In genomic region chr3:108218811-108219210, GRCh38 we compare ENCODE assay signal across 17 cellular contexts. TPM values are rescaled to one million over a fixed set of nuclear protein-coding genes. Genes with fewer than 3 reads are reported as not detected.
A peak's percentile ranks its signal among the peaks of the same experiment; 100 is the strongest.
DNase-seq lines count a peak whose midpoint lies in the region; ATAC-seq and TF ChIP-seq lines count a peak whose summit lies in the region.
"Had no signal": no experiment of that assay in that cellular context is flagged by ENCODE, and none has a peak within 500 bp of the region (broad histone marks: within the 10 kb centered on the region; RNA-seq: fewer than 3 reads in every experiment).

No MANE protein-coding gene starts in this region.

- H4K20me1 ChIP-seq in IMR-90 (ENCODE audit: insufficient read depth, low read length), result no peaks in the 10 kb centered on the region

- no peaks in the 10 kb centered on the region for H3K9me1 ChIP-seq in IMR-90 (ENCODE audit: insufficient read depth, low read length)

- ATAC-seq in IMR-90 (ENCODE audit: low read depth) (no peak), GM18520 (IDR thresholded peaks at IDR 0.05; ENCODE audit: unreplicated experiment) (no peak)
- ATAC-seq: activated naive CD8-positive, alpha-beta T cell treated with anti-CD3 and anti-CD28 coated beads, Interleukin-2, amount 50 U/mL, for 24 hours had no signal

- peak overlapping the region; percentile 23 for H2BK5ac ChIP-seq in IMR-90 (ENCODE audit: low read depth, low read length, poor library complexity, severe bottlenecking)

- H2BK120ac ChIP-seq in IMR-90 (ENCODE audit: low read depth, low read length), result no peak overlapping the region

- H3K79me1 ChIP-seq in IMR-90 (ENCODE audit: low read depth in 1 of 2, low read length in 2 of 2), result peaks cover 10 to 35% of the 10 kb centered on the region in 2 experiments; a peak in 3 of 4 replicates

- no peaks in the 10 kb centered on the region for H3K9me3 ChIP-seq in IMR-90 (ENCODE audit: control insufficient read depth, insufficient read depth, low read length)
- H3K9me3 ChIP-seq: HAP-1, right atrium auricular region had no signal

- no peak overlapping the region for H3K9ac ChIP-seq in IMR-90 (ENCODE audit: low read depth, low read length)

- no peak overlapping the region for H3K4ac ChIP-seq in IMR-90 (ENCODE audit: low read depth, low read length)

- H3K4me3 ChIP-seq in AG10803 (ENCODE audit: low read length) (no peak overlapping the region), IMR-90 (ENCODE audit: insufficient read depth, low read depth, low read length) (no peak overlapping the region), cardiac fibroblast (replicated peaks in 1 of 2; ENCODE audit: low read depth in 2 of 2, low read length in 2 of 2) (no peak overlapping the region)
- H3K4me3 ChIP-seq: HAP-1, right atrium auricular region, SK-N-MC had no signal

- BruUV-seq in IMR-90 (replicated peaks; lab: Mats Ljungman, UMichigan), result no TSS peak

- H3K14ac ChIP-seq in IMR-90 (replicated peaks; ENCODE audit: low read depth, low read length), result no peak overlapping the region

- peaks cover 7% of the 10 kb centered on the region for H3K4me1 ChIP-seq in IMR-90 (ENCODE audit: control insufficient read depth, insufficient read depth, low read length)

- no peak overlapping the region for H3K18ac ChIP-seq in IMR-90 (ENCODE audit: low read depth, low read length)

- no peak for TF ChIP-seq CTCF in AG10803 (conservative IDR thresholded peaks at IDR 0.05; ENCODE audit: low read length)
- no peak for TF ChIP-seq CTCF in IMR-90 (conservative IDR thresholded peaks at IDR 0.05; ENCODE audit: low read depth, low read length)
- TF ChIP-seq CTCF in cardiac fibroblast (IDR thresholded peaks at IDR 0.05; ENCODE audit: low read depth, low read length), result no peak

- DNase-seq in AG10803 (ENCODE audit: low read depth), result peak; percentile 43
- DNase-seq in IMR-90, result peak; percentile 53
- peak; percentile 63 to 65 for DNase-seq in cardiac fibroblast (ENCODE audit: low read depth in 2 of 2)
- peak; percentile 4 to 14 for DNase-seq in lung microvascular endothelial cell (ENCODE audit: low read depth in 2 of 2)
- no peak for DNase-seq in Ammon's horn (ENCODE audit: low spot score)
- DNase-seq in activated CD8-positive, alpha-beta memory T cell treated with anti-CD3 and anti-CD28 coated beads for 24 hours, result no peak
- no peak for DNase-seq in NCI-H1092 treated with DMSO at 0.1 percent for 48 hours (lab: John Stamatoyannopoulos, UW)
- DNase-seq: activated naive CD8-positive, alpha-beta T cell treated with anti-CD3 and anti-CD28 coated beads, Interleukin-2, amount 50 U/mL, for 24 hours; activated T-cell treated with anti-CD3 and anti-CD28 coated beads, Interleukin-2, amount 50 U/mL, for 48 hours; cerebellar nuclear complex; MM.1S; NCI-H1930; stimulated activated CD4-positive, alpha-beta T cell treated with anti-CD3 and anti-CD28 coated beads, Interleukin-2, amount 100 ng/mL, for 24 hours had no signal

- CTCF ChIA-PET in IMR-90 (lab: Yijun Ruan, JAX), result no interaction called here

- H2BK15ac ChIP-seq in IMR-90 (ENCODE audit: low read depth, low read length), result no peak overlapping the region

- H3K27ac ChIP-seq in IMR-90 (ENCODE audit: insufficient read depth, low read length), result no peak overlapping the region
- H3K27ac ChIP-seq: right atrium auricular region, SK-N-MC had no signal

- intact Hi-C loops in IMR-90 (cut with micrococcal nuclease), result no loop called here

- H3K27me3 ChIP-seq in IMR-90 (ENCODE audit: control insufficient read depth, insufficient read depth, low read length), result no peaks in the 10 kb centered on the region
- H3K27me3 ChIP-seq: right atrium auricular region had no signal

- no peak overlapping the region for H2AK9ac ChIP-seq in IMR-90 (replicated peaks; ENCODE audit: low read depth, low read length, poor library complexity)

- no peak overlapping the region for H2AK5ac ChIP-seq in IMR-90 (ENCODE audit: low read depth, low read length)

- no peak overlapping the region for H2AFZ ChIP-seq in IMR-90 (replicated peaks; ENCODE audit: low read length, poor library complexity)

- H3K36me3 ChIP-seq in IMR-90 (ENCODE audit: control insufficient read depth, insufficient read depth, low read length), result no peaks in the 10 kb centered on the region
- H3K36me3 ChIP-seq: HAP-1, right atrium auricular region had no signal

- H3K4me2 ChIP-seq in IMR-90 (ENCODE audit: low read depth, low read length), result no peak overlapping the region

- H4K8ac ChIP-seq in IMR-90 (ENCODE audit: low read depth in 2 of 2, low read length in 2 of 2), result no peak overlapping the region

- no peak overlapping the region for H4K91ac ChIP-seq in IMR-90 (ENCODE audit: insufficient read depth, low read depth, low read length)

- dilution Hi-C loops in IMR-90 (cut with HindIII; ENCODE audit: low sequenced_read_pairs, unreplicated experiment), result no loop called here

- no peak overlapping the region for H2BK20ac ChIP-seq in IMR-90 (ENCODE audit: low read depth, low read length)

- TF ChIP-seq POLR2A in IMR-90 (IDR thresholded peaks at IDR 0.05; ENCODE audit: low read depth, low read length), result no peak

- POLR2A ChIA-PET in IMR-90 (lab: Charles Lee; ENCODE audit: unreplicated experiment), result no interaction called here

- no peak overlapping the region for H4K5ac ChIP-seq in IMR-90 (ENCODE audit: low read depth, low read length)

- H3K56ac ChIP-seq in IMR-90 (ENCODE audit: extremely low read depth, insufficient read depth, low read length), result no peak overlapping the region

- in situ Hi-C loops in IMR-90 (cut with MboI; ENCODE audit: low sequenced_read_pairs), result loop anchor here (25.0 kb wide), 1 partner anchor 982 kb away; no protein-coding TSS in a partner anchor

- no peak overlapping the region for H3K23ac ChIP-seq in IMR-90 (ENCODE audit: low read depth, low read length)

- TF ChIP-seq RAD21 in IMR-90 (IDR thresholded peaks at IDR 0.05; ENCODE audit: low read length), result no peak

TF ChIP-seq in IMR-90, 13 proteins besides CTCF, POLR2A, EP300 and RAD21:
- TF ChIP-seq MAZ (IDR thresholded peaks at IDR 0.05; ENCODE audit: borderline replicate concordance, low read depth, low read length) (no peak), RFX5 (IDR thresholded peaks at IDR 0.05; ENCODE audit: low read depth, low read length) (no peak), USF2 (IDR thresholded peaks at IDR 0.05; ENCODE audit: low read depth, low read length) (no peak), NFE2L2 (IDR thresholded peaks at IDR 0.05; ENCODE audit: low read depth, low read length) (no peak), FOS (IDR thresholded peaks at IDR 0.05; ENCODE audit: low read depth, low read length) (no peak), BHLHE40 (IDR thresholded peaks at IDR 0.05; ENCODE audit: low read depth, low read length) (no peak), RCOR1 (IDR thresholded peaks at IDR 0.05; ENCODE audit: insufficient replicate concordance, low read length) (no peak), CEBPB (IDR thresholded peaks at IDR 0.05; ENCODE audit: low read depth, low read length) (no peak)

RNA-seq across cellular contexts. Expression of gene IFT57, which starts 3.4 kb away (rescaled TPM):
- total RNA-seq in IMR-90 (2012; rRNA removed) (35.3 and 46.9 TPM in 2 replicates), lung microvascular endothelial cell (20.6 and 21.4 TPM in 2 replicates)
- polyA plus RNA-seq in IMR-90 (2012; rRNA removed), result 30.0 and 42.3 TPM in 2 replicates
- 12.0 and 21.4 TPM in 2 replicates for polyA plus RNA-seq in IMR-90 (2012; cell fraction: cytosol; rRNA removed)
- 8.6 and 20.4 TPM in 2 replicates for polyA plus RNA-seq in IMR-90 (2012; cell fraction: nucleus; rRNA removed; ENCODE audit: low replicate concordance)

Comparison
In these comparisons a context has a peak if more than half of its experiments do, and no peak if none do; other contexts are left out.
1. DNase-seq: peak in AG10803 (single experiment), IMR-90 (single experiment), cardiac fibroblast (2 of 2) and lung microvascular endothelial cell (2 of 2); none in Ammon's horn (single experiment), activated CD8-positive, alpha-beta memory T cell treated with anti-CD3 and anti-CD28 coated beads for 24 hours (single experiment) and NCI-H1092 treated with DMSO at 0.1 percent for 48 hours (single experiment).